ENCODE assay signal across 25 cellular contexts in the genomic region with DNA sequence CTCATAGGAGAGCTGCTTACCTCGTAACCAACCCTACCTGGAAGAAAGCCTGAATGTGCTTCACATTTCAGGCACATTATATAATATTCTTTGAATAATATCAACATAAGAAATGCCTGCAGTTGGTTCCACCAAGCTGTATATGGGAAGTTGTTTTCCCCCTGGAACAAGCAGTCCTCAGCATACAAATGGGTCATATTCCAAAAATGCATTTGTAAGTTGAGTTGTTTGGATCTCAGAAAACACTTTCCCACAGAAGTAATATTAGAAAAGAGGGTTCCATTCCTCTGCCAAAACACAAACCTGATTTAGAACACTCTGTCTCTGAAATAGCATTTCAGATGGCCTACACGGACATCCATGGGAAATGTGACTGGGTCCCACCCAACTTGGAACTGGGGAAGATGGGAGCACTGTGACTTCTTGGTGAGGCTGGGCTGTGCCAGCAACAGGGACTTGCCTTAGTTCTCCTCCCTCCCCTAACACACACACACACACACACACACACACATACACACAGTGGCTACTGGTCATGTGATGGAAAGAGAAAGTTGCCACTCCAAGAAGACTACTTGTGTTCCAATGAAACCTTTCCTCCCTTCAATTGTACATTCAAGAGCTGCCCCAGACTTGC. TPM values are rescaled to one million over a fixed set of nuclear protein-coding genes. Genes with fewer than 3 reads are reported as not detected.
DNase-seq lines count a peak whose midpoint lies in the region; ATAC-seq and TF ChIP-seq lines count a peak whose summit lies in the region.
"Had no signal": no experiment of that assay in that cellular context is flagged by ENCODE, and none has a peak within 500 bp of the region (broad histone marks: within the 10 kb centered on the region; RNA-seq: fewer than 3 reads in every experiment).

No MANE protein-coding gene starts in this region.

- H3K27ac ChIP-seq in cingulate gyrus (ENCODE audit: low read depth, low read length), result peak overlapping the region; percentile 49
- peak overlapping the region; percentile 5 for H3K27ac ChIP-seq in lower lobe of right lung
- H3K27ac ChIP-seq in temporal lobe (ENCODE audit: low read depth, low read length), result peak overlapping the region; percentile 36
- H3K27ac ChIP-seq: BLaER1, brain microvascular endothelial cell, PC-9 had no signal

- no peaks in the 10 kb centered on the region for H3K36me3 ChIP-seq in lower lobe of right lung
- H3K36me3 ChIP-seq: BLaER1, brain microvascular endothelial cell had no signal

- intact Hi-C loops in lower lobe of right lung (cut with DNase I), result no loop called here

- no peak for TF ChIP-seq RAD21 in Ishikawa (IDR thresholded peaks at IDR 0.05; ENCODE audit: low read depth)

- DNase-seq in lower lobe of right lung (no peak), NCI-H1436 (lab: John Stamatoyannopoulos, UW) (no peak), NCI-H524 treated with DMSO at 0.1 percent for 48 hours (lab: John Stamatoyannopoulos, UW) (no peak)
- DNase-seq in activated naive CD4-positive, alpha-beta T cell (lab: John Stamatoyannopoulos, UW), result no peak
- DNase-seq: ACHN; activated B cell treated with CpG ODN at 0.5 μM for 24 hours; activated CD4-positive, alpha-beta memory T cell treated with anti-CD3 and anti-CD28 coated beads for 36 hours; activated effector memory CD4-positive, alpha-beta T cell treated with anti-CD3 and anti-CD28 coated beads, Interleukin-2, amount 50 U/mL, for 16 hours; activated T-cell treated with anti-CD3 and anti-CD28 coated beads for 4 hours; COR-L47; DND-41; GOT3; KG1; naive thymus-derived CD8-positive, alpha-beta T cell; NCI-H1436 treated with DMSO at 0.1 percent for 48 hours; NCI-H510A; PC-9; SIG-M5; stimulated activated naive CD8-positive, alpha-beta T cell treated with anti-CD3 and anti-CD28 coated beads, Interleukin-15, amount 100 ng/mL, for 72 hours had no signal

- no peak for TF ChIP-seq CTCF in lower lobe of right lung (IDR thresholded peaks at IDR 0.05)

- H3K9me3 ChIP-seq in lower lobe of right lung, result no peaks in the 10 kb centered on the region
- H3K9me3 ChIP-seq: BLaER1 had no signal

- no peaks in the 10 kb centered on the region for H3K4me1 ChIP-seq in lower lobe of right lung
- H3K4me1 ChIP-seq: BLaER1 had no signal

- no peak for TF ChIP-seq EP300 in Ishikawa (IDR thresholded peaks at IDR 0.05; ENCODE audit: borderline replicate concordance)

- ATAC-seq in lower lobe of right lung (no peak), HG03025 (IDR thresholded peaks at IDR 0.05; ENCODE audit: low FRiP score, unreplicated experiment) (no peak)
- ATAC-seq: naive thymus-derived CD8-positive, alpha-beta T cell; stimulated activated naive CD8-positive, alpha-beta T cell treated with anti-CD3 and anti-CD28 coated beads, Interleukin-15, amount 100 ng/mL, for 72 hours had no signal

- H3K4me3 ChIP-seq in lower lobe of right lung, result no peak overlapping the region
- H3K4me3 ChIP-seq: BLaER1, PC-9 had no signal

- H3K27me3 ChIP-seq in lower lobe of right lung (ENCODE audit: low read depth), result no peaks in the 10 kb centered on the region
- H3K27me3 ChIP-seq: BLaER1, brain microvascular endothelial cell had no signal

TF ChIP-seq in Ishikawa, 13 proteins besides CTCF, POLR2A, EP300 and RAD21:
- TF ChIP-seq TAF1 (IDR thresholded peaks at IDR 0.05; ENCODE audit: low read depth) (no peak), USF1 (IDR thresholded peaks at IDR 0.05) (peak; percentile 25; the same call in 1 of the 2 replicates), EGR1 (IDR thresholded peaks at IDR 0.05) (no peak)
TF ChIP-seq in Ishikawa: peak in this region for 1.

RNA-seq across cellular contexts. Expression of gene RCAN2, which starts 11.4 kb away (rescaled TPM):
- total RNA-seq in lower lobe of right lung (9.0 TPM), temporal lobe (10.8 TPM)
- total RNA-seq: activated B cell treated with CpG ODN at 0.5 μM for 24 hours; naive thymus-derived CD8-positive, alpha-beta T cell had no signal
